Comparison of ENCODE assay signal across 9 cellular contexts in the genomic region with DNA sequence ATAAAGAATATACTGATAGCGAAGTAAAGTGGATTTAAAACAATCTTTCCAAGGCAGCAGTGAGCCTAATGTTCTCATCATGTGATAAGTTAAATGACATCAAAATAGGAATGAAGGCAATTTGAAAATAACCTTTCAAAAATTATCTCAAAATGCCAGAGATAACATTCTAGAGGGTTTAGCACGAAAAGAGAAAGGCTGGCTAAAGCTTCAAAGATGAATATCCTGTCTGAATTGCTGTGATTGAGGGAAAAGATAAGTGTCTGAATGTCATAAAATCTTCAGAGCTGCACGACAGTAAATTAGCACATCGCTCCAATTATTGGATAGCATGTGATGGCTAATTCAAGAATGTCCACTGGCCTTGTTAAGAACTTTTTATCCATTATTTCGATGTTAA.
"Had no signal": no experiment of that assay in that cellular context is flagged by ENCODE, and none has a peak within 500 bp of the region (broad histone marks: within the 10 kb centered on the region; RNA-seq: fewer than 3 reads in every experiment).

No MANE protein-coding gene starts in this region.

- H3K4me3 ChIP-seq: GM23248, HAP-1 had no signal

- H2AFZ ChIP-seq: GM23248 had no signal

- H3K27ac ChIP-seq: GM23248, HL-60 had no signal

- H3K4me1 ChIP-seq: HAP-1 had no signal

- H3K36me3 ChIP-seq: HAP-1 had no signal

- H3K9me3 ChIP-seq: HAP-1 had no signal

- H3K9ac ChIP-seq: GM23248 had no signal

- H3K4me3 Mint-ChIP-seq: HFFc6 had no signal

- ATAC-seq: HCT116, HepG2 had no signal

- H3K9me3 Mint-ChIP-seq: HFFc6 had no signal

- H3K27ac Mint-ChIP-seq: HFFc6 had no signal

- DNase-seq: GM23248, GOT3, H7, HFFc6, IMR-90 had no signal
